Comparison of ENCODE assay signal across 8 cellular contexts in genomic region chr10:4942931-4943330, GRCh38. TPM values are rescaled to one million over a fixed set of nuclear protein-coding genes. Genes with fewer than 3 reads are reported as not detected.
A peak's percentile ranks its signal among the peaks of the same experiment; 100 is the strongest.
DNase-seq lines count a peak whose midpoint lies in the region; FAIRE-seq and TF ChIP-seq lines count a peak whose summit lies in the region.
"Not testable (repeated sequence)": the region's sequence is repeated elsewhere in the genome, so short reads cannot be mapped to it uniquely, and the experiment has no call there.

No MANE protein-coding gene starts in this region.

- H3K9me3 ChIP-seq in AG04450 (ENCODE audit: control insufficient read depth, insufficient read depth, low read length); mammary epithelial cell (replicated peaks; ENCODE audit: insufficient read depth, low read length); keratinocyte (ENCODE audit: control insufficient read depth, low read depth, low read length); testis: not testable (repeated sequence)

- intact Hi-C loops in mammary epithelial cell (cut with micrococcal nuclease): loop anchor here (5.0 kb wide), 1 partner anchor 96 kb away; no protein-coding TSS in a partner anchor
- intact Hi-C loops in testis (cut with DNase I; ENCODE audit: low total_unique reads): not testable (repeated sequence)

- BruUV-seq in mammary epithelial cell (replicated peaks; lab: Mats Ljungman, UMichigan): not testable (repeated sequence)

- H3K4me2 ChIP-seq in mammary epithelial cell (ENCODE audit: insufficient read depth, low read depth, low read length); keratinocyte (ENCODE audit: control insufficient read depth, extremely low read depth, insufficient read depth, low read depth, low read length): not testable (repeated sequence)

- FAIRE-seq in keratinocyte (lab: Jason Lieb, UNC): peak; percentile 90

- CTCF ChIA-PET in AG04450 (lab: Charles Lee): interaction anchor here (1.1 kb wide), 1 partner anchor 93 kb away, joined by 7 read pairs; no protein-coding TSS in a partner anchor
- CTCF ChIA-PET in mammary epithelial cell (lab: Charles Lee; ENCODE audit: low non-redundant PET): not testable (repeated sequence)

- H3K4me1 ChIP-seq in mammary epithelial cell (ENCODE audit: insufficient read depth, low read length) (peaks cover 42% of the 10 kb centered on the region), keratinocyte (ENCODE audit: control insufficient read depth, extremely low read depth, insufficient read depth, low read length) (peaks cover 57% of the 10 kb centered on the region), testis (peaks cover 19% of the 10 kb centered on the region)

- H3K4me3 ChIP-seq in AG04450 (ENCODE audit: low read depth, low read length); mammary epithelial cell (replicated peaks in 1 of 3; ENCODE audit: insufficient read depth in 1 of 3, low read depth in 2 of 3, low read length in 3 of 3); keratinocyte (ENCODE audit: control insufficient read depth in 2 of 3, extremely low read depth in 1 of 3, insufficient read depth in 2 of 3, low read depth in 1 of 3, low read length in 3 of 3); testis: not testable (repeated sequence)

- not testable (repeated sequence) for H3K27me3 ChIP-seq in AG04450 (ENCODE audit: control insufficient read depth, insufficient read depth, low read length); mammary epithelial cell (ENCODE audit: insufficient read depth, low read length); keratinocyte (ENCODE audit: control insufficient read depth, extremely low read depth, insufficient read depth, low read length); testis

- 57% methylated on average over 1 of the region's 2 CpGs for WGBS in mammary epithelial cell (ENCODE audit: low coverage, missing lambda C conversion rate)
- 45 to 55% methylated on average over 2 of the region's 2 CpGs for WGBS in testis, 2 donors

- not testable (repeated sequence) for H3K79me2 ChIP-seq in mammary epithelial cell (ENCODE audit: insufficient read depth, low read length); keratinocyte (ENCODE audit: control insufficient read depth, insufficient read depth, low read length)

- H3K27ac ChIP-seq in AG04450 (ENCODE audit: low read depth, low read length): peak overlapping the region; percentile 87
- H3K27ac ChIP-seq in mammary epithelial cell (ENCODE audit: insufficient read depth, low read depth, low read length): not testable (repeated sequence)
- H3K27ac ChIP-seq in keratinocyte (ENCODE audit: control insufficient read depth, insufficient read depth, low read length): peak overlapping the region; percentile 26
- peak overlapping the region in 1 of 2 donors; percentile 72 for H3K27ac ChIP-seq in testis

- not testable (repeated sequence) for H4K20me1 ChIP-seq in mammary epithelial cell (ENCODE audit: insufficient read depth, low read length); keratinocyte (ENCODE audit: control insufficient read depth, extremely low read depth, insufficient read depth, low read length)

- dilution Hi-C loops in mammary epithelial cell (cut with HindIII; ENCODE audit: low sequenced_read_pairs); keratinocyte (cut with MboI; ENCODE audit: extremely low pct_ligation_motif_present, low sequenced_read_pairs): not testable (repeated sequence)

- not testable (repeated sequence) for H2AFZ ChIP-seq in mammary epithelial cell (ENCODE audit: low read depth, low read length); keratinocyte (ENCODE audit: control insufficient read depth, low read length)

- DNase-seq in AG04450 (ENCODE audit: low read depth, low spot score) (peak; percentile 29), HCEC 1CT (peak; percentile 77), RPMI7951 (ENCODE audit: low read depth) (peak; percentile 72), mammary epithelial cell (peak; percentile 58), fibroblast of peridontal ligament (ENCODE audit: extremely low read depth) (peak; percentile 87), non-pigmented ciliary epithelial cell (ENCODE audit: low read depth) (peak; percentile 10), testis (peak; percentile 54)
- DNase-seq in keratinocyte (ENCODE audit: low read depth, low spot score): not testable (repeated sequence)

- POLR2A ChIA-PET in AG04450 (lab: Yijun Ruan, JAX): not testable (repeated sequence)

- not testable (repeated sequence) for H3K9me1 ChIP-seq in keratinocyte (ENCODE audit: control insufficient read depth, extremely low read depth, insufficient read depth, low read length)

- not testable (repeated sequence) for H3K36me3 ChIP-seq in mammary epithelial cell (ENCODE audit: insufficient read depth, low read length); keratinocyte (ENCODE audit: control insufficient read depth in 2 of 2, extremely low read depth in 1 of 2, insufficient read depth in 2 of 2, low read length in 2 of 2); testis (ENCODE audit: low read depth, missing control alignments)

- TF ChIP-seq CTCF in AG04450 (IDR thresholded peaks at IDR 0.05; ENCODE audit: low read depth, low read length): 0 out of 2 replicates have a peak, but pooled peaks have one; percentile 15
- peak in 1 of 2 donors; percentile 25 for TF ChIP-seq CTCF in mammary epithelial cell (conservative IDR thresholded peaks at IDR 0.05 in 1 of 2, IDR thresholded peaks at IDR 0.05 in 1 of 2; ENCODE audit: extremely low read depth in 1 of 2, insufficient read depth in 1 of 2, low read depth in 1 of 2, low read length in 2 of 2)
- TF ChIP-seq CTCF in keratinocyte (optimal IDR thresholded peaks at IDR 0.05 in 1 of 3, IDR thresholded peaks at IDR 0.05 in 1 of 3, conservative IDR thresholded peaks at IDR 0.05 in 1 of 3; ENCODE audit: extremely low read depth in 1 of 3, insufficient read depth in 2 of 3, low read length in 3 of 3): peak in 1 of 3 experiments; percentile 8
- peak in 2 of 3 experiments; percentile 17 to 25 for TF ChIP-seq CTCF in testis (IDR thresholded peaks at IDR 0.05)

- TF ChIP-seq POLR2A in testis (IDR thresholded peaks at IDR 0.05): not testable (repeated sequence)

- in situ Hi-C loops in mammary epithelial cell (cut with MboI; ENCODE audit: low sequenced_read_pairs in 2 of 2): not testable (repeated sequence)

- not testable (repeated sequence) for H3K9ac ChIP-seq in mammary epithelial cell (ENCODE audit: insufficient read depth, low read length); keratinocyte (ENCODE audit: control insufficient read depth, extremely low read depth, insufficient read depth, low read length)

RNA-seq across cellular contexts. Expression of gene AKR1C1, which starts 20.3 kb away (rescaled TPM):
- 114 and 125 TPM in 2 replicates for polyA plus RNA-seq in AG04450 (2011; rRNA removed)
- polyA minus RNA-seq in AG04450 (2011; rRNA and poly(A)+ RNA removed): 46.3 and 49.1 TPM in 2 replicates
- total RNA-seq in RPMI7951 (2014; rRNA removed; shearing (Covaris generic)): 14.2 and 20.2 TPM in 2 replicates
- 10 to 100 TPM in 1 of 2 donors, 1 to 10 TPM in 1; 7.5 to 18.4 TPM for total RNA-seq in mammary epithelial cell
- 62.4 TPM for polyA plus RNA-seq in mammary epithelial cell
- polyA minus RNA-seq in mammary epithelial cell: 45.4 TPM
- polyA plus RNA-seq in keratinocyte: 19.5 to 33.9 TPM (median 28.1 TPM) in 3 replicates
- polyA plus RNA-seq in keratinocyte (2011; ENCODE audit: low read depth): 19.3 TPM
- polyA plus RNA-seq in keratinocyte (2011; cell fraction: cytosol; rRNA removed): 25.1 and 37.8 TPM in 2 replicates
- polyA plus RNA-seq in keratinocyte (2011; cell fraction: nucleus; rRNA removed): 30.1 and 33.5 TPM in 2 replicates
- 9.3 and 37.8 TPM in 2 replicates for polyA plus RNA-seq in keratinocyte (2012; ENCODE audit: low replicate concordance)
- 8.8 to 26.9 TPM (median 23.3 TPM) in 3 replicates for polyA minus RNA-seq in keratinocyte
- polyA minus RNA-seq in keratinocyte (2011; cell fraction: cytosol; rRNA and poly(A)+ RNA removed): 6.9 TPM
- 14.8 and 37.4 TPM in 2 replicates for polyA minus RNA-seq in keratinocyte (2011; cell fraction: nucleus; rRNA and poly(A)+ RNA removed)
- 10 to 100 TPM; 23.2 to 26.3 TPM for total RNA-seq in testis
- polyA plus RNA-seq in testis (ENCODE audit: insufficient read depth, low read depth, low replicate concordance): 30.8 TPM
